ENCODE assay signal across 13 cellular contexts in genomic region chr6:21678990-21679389, GRCh38.
DNase-seq lines count a peak whose midpoint lies in the region; TF ChIP-seq lines count a peak whose summit lies in the region.
"Had no signal": no experiment of that assay in that cellular context is flagged by ENCODE, and none has a peak within 500 bp of the region (broad histone marks: within the 10 kb centered on the region; RNA-seq: fewer than 3 reads in every experiment).

No MANE protein-coding gene starts in this region.

- no peak for TF ChIP-seq CTCF in GM13976 (IDR thresholded peaks at IDR 0.05; ENCODE audit: borderline replicate concordance, control extremely low read depth, extremely low read depth, insufficient read depth, missing control alignments)

- POLR2A ChIA-PET in HEK293T (lab: Yijun Ruan, JAX) = no interaction called here

- in situ Hi-C loops in GM13976 (cut with MboI; ENCODE audit: low sequenced_read_pairs, unreplicated experiment) = no loop called here

- peak; percentile 83 for DNase-seq in HS-27A (ENCODE audit: low read depth)
- peak; percentile 71 for DNase-seq in amniotic epithelial cell (ENCODE audit: low read depth)
- DNase-seq in hepatic stellate cell (ENCODE audit: low spot score) = peak; percentile 32
- no peak for DNase-seq in GM13976 (ENCODE audit: low spot score)
- no peak for DNase-seq in HEK293T (ENCODE audit: extremely low spot score)
- DNase-seq in SIG-M5 treated with dmso at 0.1 percent for 504 hours (lab: John Stamatoyannopoulos, UW; ENCODE audit: unreplicated experiment) = no peak
- no peak for DNase-seq in effector CD4-positive, alpha-beta T cell
- DNase-seq: activated T-cell treated with anti-CD3 and anti-CD28 coated beads, Interleukin-2, amount 50 U/mL, for 48 hours; cerebellar nuclear complex; DMS53; SHP77; stimulated activated CD4-positive, alpha-beta T cell treated with anti-CD3 and anti-CD28 coated beads, Interleukin-1b, Interleukin-23, amount 100 ng/mL, for 48 hours; stimulated activated naive CD4-positive, alpha-beta T cell treated with Interleukin-2 at 50 U/mL for 16 hours had no signal

- CTCF ChIA-PET in HEK293T (lab: Yijun Ruan, JAX) = no interaction called here

TF ChIP-seq in HEK293T, 16 proteins besides CTCF, POLR2A, EP300 and RAD21:
- no peak for TF ChIP-seq HDGF (IDR thresholded peaks at IDR 0.05; ENCODE audit: borderline replicate concordance)
- TF ChIP-seq LEF1 (IDR thresholded peaks at IDR 0.05; ENCODE audit: borderline replicate concordance) = no peak
- no peak for TF ChIP-seq FOXM1 (IDR thresholded peaks at IDR 0.05; ENCODE audit: borderline replicate concordance)
- no peak for TF ChIP-seq FOXA1 (IDR thresholded peaks at IDR 0.05)
- no peak for TF ChIP-seq BHLHE40 (IDR thresholded peaks at IDR 0.05; ENCODE audit: borderline replicate concordance)
- no peak for TF ChIP-seq CTBP1 (IDR thresholded peaks at IDR 0.05; ENCODE audit: borderline replicate concordance)
- no peak for TF ChIP-seq ARNT (IDR thresholded peaks at IDR 0.05)
- no peak for TF ChIP-seq PKNOX1 (IDR thresholded peaks at IDR 0.05)
- no peak for TF ChIP-seq ZNF384 (IDR thresholded peaks at IDR 0.05)
- TF ChIP-seq FOXK2 (IDR thresholded peaks at IDR 0.05) = no peak
- no peak for TF ChIP-seq NFRKB (IDR thresholded peaks at IDR 0.05)
- no peak for TF ChIP-seq SP1 (IDR thresholded peaks at IDR 0.05)
- no peak for TF ChIP-seq L3MBTL2 (conservative IDR thresholded peaks at IDR 0.05)
- TF ChIP-seq SUZ12 (IDR thresholded peaks at IDR 0.05) = no peak
- TF ChIP-seq ELF4 (IDR thresholded peaks at IDR 0.05) = no peak
- TF ChIP-seq TARDBP (IDR thresholded peaks at IDR 0.05) = no peak

Comparison
In these comparisons a context has a peak if more than half of its experiments do, and no peak if none do; other contexts are left out.
1. DNase-seq: peak in HS-27A (single experiment), amniotic epithelial cell (single experiment) and hepatic stellate cell (single experiment); none in GM13976 (single experiment), HEK293T (single experiment), SIG-M5 treated with dmso at 0.1 percent for 504 hours (single experiment) and effector CD4-positive, alpha-beta T cell (single experiment).